18 cellular contexts compared by ENCODE assay signal in the genomic region with DNA sequence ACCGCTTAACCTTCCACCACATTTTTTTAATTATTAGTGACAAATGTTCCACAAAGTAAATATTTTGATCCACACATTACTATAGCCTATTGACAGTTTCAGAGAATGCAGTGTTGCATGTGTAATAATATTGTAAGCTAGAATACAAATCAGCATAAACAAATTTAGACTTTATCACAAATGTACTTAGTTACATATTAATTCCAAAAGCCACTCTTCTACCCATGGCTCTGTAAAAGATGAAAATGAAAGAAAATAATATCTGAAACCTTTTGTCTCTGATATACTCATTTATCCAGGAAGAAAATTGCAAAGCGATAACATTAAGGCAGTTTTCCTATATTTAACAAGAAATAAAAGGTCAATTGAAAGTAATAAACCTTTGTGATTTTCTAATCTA.
DNase-seq lines count a peak whose midpoint lies in the region; ATAC-seq, FAIRE-seq and TF ChIP-seq lines count a peak whose summit lies in the region.
"Had no signal": no experiment of that assay in that cellular context is flagged by ENCODE, and none has a peak within 500 bp of the region (broad histone marks: within the 10 kb centered on the region; RNA-seq: fewer than 3 reads in every experiment).

No MANE protein-coding gene starts in this region.

- DNase-seq in D721Med (ENCODE audit: insufficient read length, low spot score) = no peak
- DNase-seq in NCI-H446 treated with DMSO at 0.1 percent for 48 hours (lab: John Stamatoyannopoulos, UW) = no peak
- no peak for DNase-seq in activated CD8-positive, alpha-beta memory T cell treated with anti-CD3 and anti-CD28 coated beads, Interleukin-2, amount 50 U/mL, for 4 hours
- no peak for DNase-seq in activated CD4-positive, CD25-positive, alpha-beta regulatory T cell (lab: John Stamatoyannopoulos, UW)
- DNase-seq: AML-193, DMS153, GF-D8, Karpas-422, NCI-H1417 treated with DMSO at 0.1 percent for 48 hours, NCI-H187 treated with DMSO at 0.1 percent for 48 hours, NCI-H2227 treated with DMSO at 0.1 percent for 48 hours, NCI-H524, SHP77 had no signal

- TF ChIP-seq CTCF in D721Med (IDR thresholded peaks at IDR 0.05; ENCODE audit: insufficient read depth, missing control alignments) = no peak

- peak; percentile 25 for FAIRE-seq in D721Med (lab: Jason Lieb, UNC)
- FAIRE-seq: H1 had no signal

- peak; percentile 64 for ATAC-seq in GM19395 (IDR thresholded peaks at IDR 0.05; ENCODE audit: unreplicated experiment)
- peak; percentile 56 for ATAC-seq in HG02938 (IDR thresholded peaks at IDR 0.05; ENCODE audit: unreplicated experiment)
- peak; percentile 64 for ATAC-seq in HG03196 (IDR thresholded peaks at IDR 0.05; ENCODE audit: unreplicated experiment)
- no peak for ATAC-seq in HG03025 (IDR thresholded peaks at IDR 0.05; ENCODE audit: low FRiP score, unreplicated experiment)
